ENCODE assay signal across 8 cellular contexts in the genomic region with DNA sequence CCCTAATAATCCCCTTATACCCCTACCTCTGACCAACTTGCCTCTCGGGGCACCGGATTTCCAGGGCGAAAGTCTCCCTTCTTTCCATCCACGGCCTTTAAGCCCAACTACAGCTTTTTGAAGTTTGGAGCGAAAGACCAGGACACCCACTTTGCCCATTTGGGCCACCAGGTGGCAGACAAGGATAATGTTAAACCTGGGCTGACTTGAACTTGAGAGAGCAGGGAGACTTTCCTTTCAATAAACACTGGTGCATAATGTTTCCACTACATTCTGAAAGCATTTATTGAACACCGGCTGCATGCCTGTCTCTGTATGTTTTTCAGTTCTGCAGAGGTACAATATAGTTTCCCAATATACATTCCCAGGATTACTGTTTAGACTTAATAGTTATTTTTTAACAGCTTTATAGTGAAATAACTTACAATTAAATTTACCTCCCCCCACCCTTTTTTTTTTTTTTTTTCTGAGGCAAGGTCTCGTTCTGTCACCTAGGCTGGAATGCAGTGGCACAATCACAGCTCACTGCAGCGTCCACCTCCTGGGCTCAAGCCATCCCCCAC. TPM values are rescaled to one million over a fixed set of nuclear protein-coding genes. Genes with fewer than 3 reads are reported as not detected.
DNase-seq lines count a peak whose midpoint lies in the region; ATAC-seq, FAIRE-seq and TF ChIP-seq lines count a peak whose summit lies in the region.

No MANE protein-coding gene starts in this region.

- H3K9me3 ChIP-seq in CD8-positive, alpha-beta memory T cell (ENCODE audit: low read length), result no peaks in the 10 kb centered on the region
- H3K9me3 ChIP-seq in HEK293 (ENCODE audit: control insufficient read depth, insufficient read depth, low read depth, low read length) (no peaks in the 10 kb centered on the region), colonic mucosa (no peaks in the 10 kb centered on the region), HepG2 (ENCODE audit: low read length) (0 out of 2 replicates have a peak, but pooled peaks cover 5% of the 10 kb centered on the region)

- H3K4me3 Mint-ChIP-seq in CD8-positive, alpha-beta memory T cell, result peak overlapping the region in 1 of 7 donors; percentile 11
- no peak overlapping the region for H3K4me3 Mint-ChIP-seq in activated CD4-positive, alpha-beta T cell treated with anti-CD3 and anti-CD28 coated beads, Interleukin-2, amount 10 ng/mL, durations not matched to agents 24 days and 14 days

- in situ Hi-C loops in HepG2 (cut with HindIII; ENCODE audit: extremely low pct_ligation_motif_present, low pct_unique_long_range_greater_than_20kb), result no loop called here

- no peaks in the 10 kb centered on the region for H4K20me1 ChIP-seq in HepG2 (ENCODE audit: insufficient read depth, low read length)

- peak; percentile 95 for FAIRE-seq in HepG2 (lab: Jason Lieb, UNC)

- H3K27me3 ChIP-seq in CD8-positive, alpha-beta memory T cell (ENCODE audit: insufficient read depth, low read length, poor library complexity, severe bottlenecking), result peaks cover 12% of the 10 kb centered on the region
- H3K27me3 ChIP-seq in colonic mucosa (no peaks in the 10 kb centered on the region), HepG2 (ENCODE audit: control insufficient read depth in 1 of 2, insufficient read depth in 2 of 2, low read length in 2 of 2) (peaks cover 3 to 14% of the 10 kb centered on the region in 2 experiments; a peak in 4 of 5 replicates)

- TF ChIP-seq CTCF in HEK293 (tag by site-specific recombination; IDR thresholded peaks at IDR 0.05), result peak; percentile 56; the same call in 1 of the 2 replicates
- TF ChIP-seq CTCF in colonic mucosa (IDR thresholded peaks at IDR 0.05), result peak; percentile 81
- TF ChIP-seq CTCF in HepG2 (CRISPR knock-in tag; IDR thresholded peaks at IDR 0.05), result peak; percentile 96

- no peaks in the 10 kb centered on the region for H3K36me3 ChIP-seq in CD8-positive, alpha-beta memory T cell (ENCODE audit: insufficient read depth, low read length)
- H3K36me3 ChIP-seq in HEK293 (ENCODE audit: control insufficient read depth in 2 of 2, insufficient read depth in 1 of 2, low read length in 2 of 2), result no peaks in the 10 kb centered on the region
- no peaks in the 10 kb centered on the region for H3K36me3 ChIP-seq in colonic mucosa
- no peaks in the 10 kb centered on the region for H3K36me3 ChIP-seq in HepG2 (replicated peaks in 1 of 2; ENCODE audit: control insufficient read depth in 1 of 2, insufficient read depth in 2 of 2, low read length in 2 of 2)

- peaks cover 24 to 42% of the 10 kb centered on the region in 2 donors for H3K27me3 Mint-ChIP-seq in CD8-positive, alpha-beta memory T cell
- H3K27me3 Mint-ChIP-seq in activated CD4-positive, alpha-beta T cell treated with anti-CD3 and anti-CD28 coated beads, Interleukin-2, amount 10 ng/mL, durations not matched to agents 24 days and 14 days, result peaks cover 28% of the 10 kb centered on the region

- H3K27ac ChIP-seq in CD8-positive, alpha-beta memory T cell (ENCODE audit: low read depth, low read length), result no peak overlapping the region
- H3K27ac ChIP-seq in HEK293 (ENCODE audit: extremely low read depth, low read depth, low read length) (no peak overlapping the region), colonic mucosa (peak overlapping the region; percentile 62), HepG2 (ENCODE audit: extremely low read length, insufficient read depth, low read length) (no peak overlapping the region)

- H3K9ac ChIP-seq in colonic mucosa (ENCODE audit: low read depth in 2 of 2, low read length in 2 of 2) (peak overlapping the region in 1 of 2 donors; percentile 71), HepG2 (ENCODE audit: insufficient read depth, low read depth, low read length) (peak overlapping the region; percentile 27; the same call in 1 of the 2 replicates)

- POLR2A ChIA-PET in CD8-positive, alpha-beta memory T cell (lab: Charles Lee), result no interaction called here
- POLR2A ChIA-PET in HEK293 (lab: Yijun Ruan, JAX), result no interaction called here
- POLR2A ChIA-PET in HepG2 (lab: Yijun Ruan, JAX), result interaction anchor here (0.8 to 1.3 kb wide), 3 partner anchors 10 to 292 kb away, joined by 3 to 7 read pairs (median 3); partner anchors contain the start of gene NOL3

- intact Hi-C loops in activated CD4-positive, alpha-beta T cell treated with anti-CD3 and anti-CD28 coated beads, Interleukin-2, amount 10 ng/mL, durations not matched to agents 24 days and 14 days (cut with micrococcal nuclease), result loop anchor here (1.0 to 2.0 kb wide), 4 partner anchors 23 to 231 kb away; no protein-coding TSS in a partner anchor
- intact Hi-C loops in colonic mucosa (cut with DNase I), result no loop called here
- intact Hi-C loops in HepG2 (cut with micrococcal nuclease; ENCODE audit: unreplicated experiment), result loop anchor here (2.0 to 10.0 kb wide), 3 partner anchors 23 to 61 kb away; no protein-coding TSS in a partner anchor

- peaks cover 0 to 4% (median 0%) of the 10 kb centered on the region in 5 donors for H3K9me3 Mint-ChIP-seq in CD8-positive, alpha-beta memory T cell
- no peaks in the 10 kb centered on the region for H3K9me3 Mint-ChIP-seq in activated CD4-positive, alpha-beta T cell treated with anti-CD3 and anti-CD28 coated beads, Interleukin-2, amount 10 ng/mL, durations not matched to agents 24 days and 14 days

- H3K27ac Mint-ChIP-seq in CD8-positive, alpha-beta memory T cell, result peak overlapping the region in 2 of 8 donors; percentile 31 to 40
- no peak overlapping the region for H3K27ac Mint-ChIP-seq in activated CD4-positive, alpha-beta T cell treated with anti-CD3 and anti-CD28 coated beads, Interleukin-2, amount 10 ng/mL, durations not matched to agents 24 days and 14 days

- TF ChIP-seq RAD21 in HepG2 (CRISPR knock-in tag; IDR thresholded peaks at IDR 0.05), result peak; percentile 79

- DNase-seq in CD8-positive, alpha-beta memory T cell, result peak; percentile 52 to 77 (median 58)
- DNase-seq in NCI-H524 treated with DMSO at 0.1 percent for 48 hours (lab: John Stamatoyannopoulos, UW) (peak; percentile 50), colonic mucosa (peak; percentile 94), HepG2 (ENCODE audit: low spot score) (peak; percentile 85)
- peak; percentile 95 for DNase-seq in activated CD4-positive, alpha-beta T cell treated with anti-CD3 and anti-CD28 coated beads, Interleukin-2, amount 10 ng/mL, durations not matched to agents 24 days and 14 days
- DNase-seq in stimulated activated CD4-positive, alpha-beta T cell treated with anti-CD3 and anti-CD28 coated beads, Interleukin-4, amount 100 ng/mL, for 48 hours (ENCODE audit: low read depth in 2 of 2), result peak; percentile 66 to 75

- peaks cover 0 to 11% (median 0%) of the 10 kb centered on the region in 3 donors for H3K36me3 Mint-ChIP-seq in CD8-positive, alpha-beta memory T cell
- no peaks in the 10 kb centered on the region for H3K36me3 Mint-ChIP-seq in activated CD4-positive, alpha-beta T cell treated with anti-CD3 and anti-CD28 coated beads, Interleukin-2, amount 10 ng/mL, durations not matched to agents 24 days and 14 days (ENCODE audit: low read depth)

- H3K4me3 ChIP-seq in CD8-positive, alpha-beta memory T cell (ENCODE audit: low read length), result no peak overlapping the region
- H3K4me3 ChIP-seq in HEK293 (ENCODE audit: low read depth, low read length) (no peak overlapping the region), colonic mucosa (no peak overlapping the region), HepG2 (replicated peaks in 1 of 3; ENCODE audit: insufficient read depth in 1 of 3, low read depth in 2 of 3, low read length in 3 of 3) (peak overlapping the region in 2 of 3 experiments; percentile 25 to 40; a peak in 4 of 6 replicates)

- no peaks in the 10 kb centered on the region for H3K4me1 ChIP-seq in CD8-positive, alpha-beta memory T cell (ENCODE audit: insufficient read depth, low read length)
- H3K4me1 ChIP-seq in HEK293 (ENCODE audit: control insufficient read depth, insufficient read depth, low read length) (no peaks in the 10 kb centered on the region), colonic mucosa (peaks cover 4% of the 10 kb centered on the region), HepG2 (ENCODE audit: insufficient read depth, low read length) (peaks cover 73% of the 10 kb centered on the region)

- no peak for TF ChIP-seq EP300 in HepG2 (IDR thresholded peaks at IDR 0.05; ENCODE audit: low read depth in 2 of 2, low read length in 2 of 2)
- TF ChIP-seq EP300 in HepG2 (CRISPR knock-in tag; IDR thresholded peaks at IDR 0.05; ENCODE audit: borderline replicate concordance), result no peak

- no peak for TF ChIP-seq POLR2A in HepG2 (IDR thresholded peaks at IDR 0.05; ENCODE audit: insufficient read depth in 1 of 2, low read depth in 2 of 2, low read length in 2 of 2)

- H3K4me2 ChIP-seq in HepG2 (ENCODE audit: low read depth, low read length), result peak overlapping the region; percentile 74

- peak; percentile 86 for ATAC-seq in HepG2
- ATAC-seq in GM18519 (IDR thresholded peaks at IDR 0.05; ENCODE audit: low FRiP score, unreplicated experiment), result no peak

- no TSS peak for BruUV-seq in HepG2 (replicated peaks; lab: Mats Ljungman, UMichigan)

- CTCF ChIA-PET in CD8-positive, alpha-beta memory T cell (lab: Charles Lee), result interaction anchor here (0.7 to 2.4 kb wide), 11 partner anchors 11 to 244 kb away, joined by 3 to 6 read pairs (median 3); no protein-coding TSS in a partner anchor
- CTCF ChIA-PET in HEK293 (lab: Yijun Ruan, JAX), result interaction anchor here (0.6 to 1.6 kb wide), 34 partner anchors 11 to 1432 kb away, joined by 3 to 12 read pairs (median 4); partner anchors contain the start of gene NOL3
- CTCF ChIA-PET in HepG2 (lab: Yijun Ruan, JAX; ENCODE audit: low intra/inter-chr PET ratio, low total read pairs), result interaction anchor here (0.9 to 2.4 kb wide), 6 partner anchors 8 to 226 kb away, joined by 3 to 13 read pairs (median 4); no protein-coding TSS in a partner anchor

- H3K4me1 Mint-ChIP-seq in CD8-positive, alpha-beta memory T cell, result peaks cover 0 to 6% (median 3%) of the 10 kb centered on the region in 3 donors
- H3K4me1 Mint-ChIP-seq in activated CD4-positive, alpha-beta T cell treated with anti-CD3 and anti-CD28 coated beads, Interleukin-2, amount 10 ng/mL, durations not matched to agents 24 days and 14 days, result peaks cover 24% of the 10 kb centered on the region

- H2AFZ ChIP-seq in HepG2 (ENCODE audit: low read length), result peak overlapping the region; percentile 24

- WGBS in HepG2 (ENCODE audit: low lambda C conversion rate), result under 1% methylated on average over 8 of the region's 8 CpGs

- H3K79me2 ChIP-seq in HepG2 (ENCODE audit: insufficient read depth, low read length), result no peaks in the 10 kb centered on the region

RNA-seq across cellular contexts. Expression of gene CES3, which starts 6.9 kb away (rescaled TPM):
- total RNA-seq in CD8-positive, alpha-beta memory T cell, result under 1 TPM; 0.16 to 0.24 TPM
- polyA plus RNA-seq in CD8-positive, alpha-beta memory T cell, result not detected
- 6.8 and 7.0 TPM in 2 replicates for total RNA-seq in activated CD4-positive, alpha-beta T cell treated with anti-CD3 and anti-CD28 coated beads, Interleukin-2, amount 10 ng/mL, durations not matched to agents 24 days and 14 days
- total RNA-seq in colonic mucosa, result 100 to 1,000 TPM; 136 to 169 TPM
- total RNA-seq in HepG2 (2016; rRNA removed; fragmentation: Illumina TruSeq; extraction: Trizol), result 2.3 and 6.6 TPM in 2 replicates
- total RNA-seq in HepG2 (2016; cell fraction: cytosol; rRNA removed; fragmentation: Illumina TruSeq; extraction: Trizol; ENCODE audit: low read depth), result 1.0 and 1.6 TPM in 2 replicates
- 2.2 and 6.6 TPM in 2 replicates for total RNA-seq in HepG2 (2016; cell fraction: insoluble cytoplasmic fraction; rRNA removed; fragmentation: Illumina TruSeq; extraction: Trizol)
- total RNA-seq in HepG2 (2016; cell fraction: membrane; rRNA removed; fragmentation: Illumina TruSeq; extraction: Trizol), result 1.1 and 1.5 TPM in 2 replicates
- 7.5 and 8.8 TPM in 2 replicates for total RNA-seq in HepG2 (2016; cell fraction: nucleus; rRNA removed; fragmentation: Illumina TruSeq; extraction: Trizol)
- polyA plus RNA-seq in HepG2 (2011; rRNA removed), result 17.4 and 18.1 TPM in 2 replicates
- 6.7 and 8.6 TPM in 2 replicates for polyA plus RNA-seq in HepG2 (2011; cell fraction: cytosol; rRNA removed)
- 92.0 and 127 TPM in 2 replicates for polyA plus RNA-seq in HepG2 (2011; cell fraction: nucleus; rRNA removed)
- polyA plus RNA-seq in HepG2 (2012), result 8.9 and 16.9 TPM in 2 replicates
- 0.78 and 0.88 TPM in 2 replicates for polyA plus RNA-seq in HepG2 (2016; cell fraction: cytosol; fragmentation: Illumina TruSeq; extraction: Trizol; ENCODE audit: low read depth)
- 1.7 and 1.9 TPM in 2 replicates for polyA plus RNA-seq in HepG2 (2016; cell fraction: insoluble cytoplasmic fraction; fragmentation: Illumina TruSeq; extraction: Trizol; ENCODE audit: low read depth)
- 1.1 and 1.7 TPM in 2 replicates for polyA plus RNA-seq in HepG2 (2016; cell fraction: membrane; fragmentation: Illumina TruSeq; extraction: Trizol; ENCODE audit: low read depth)
- polyA plus RNA-seq in HepG2 (2016; cell fraction: nucleus; fragmentation: Illumina TruSeq; extraction: Trizol; ENCODE audit: insufficient read depth, low read depth), result 17.9 and 18.5 TPM in 2 replicates
- polyA minus RNA-seq in HepG2 (2011; rRNA and poly(A)+ RNA removed; ENCODE audit: low replicate concordance), result 11.2 and 24.1 TPM in 2 replicates
- 3.3 and 3.6 TPM in 2 replicates for polyA minus RNA-seq in HepG2 (2011; cell fraction: cytosol; rRNA and poly(A)+ RNA removed)
- polyA minus RNA-seq in HepG2 (2011; cell fraction: nucleus; rRNA and poly(A)+ RNA removed), result 30.0 and 30.8 TPM in 2 replicates

RNA-seq across cellular contexts. Expression of gene CES2, which starts 18.9 kb away (rescaled TPM):
- 10 to 100 TPM; 23.5 to 23.8 TPM for total RNA-seq in CD8-positive, alpha-beta memory T cell
- 26.6 TPM for polyA plus RNA-seq in CD8-positive, alpha-beta memory T cell
- 30.6 and 33.6 TPM in 2 replicates for total RNA-seq in activated CD4-positive, alpha-beta T cell treated with anti-CD3 and anti-CD28 coated beads, Interleukin-2, amount 10 ng/mL, durations not matched to agents 24 days and 14 days
- 100 to 1,000 TPM; 407 to 525 TPM for total RNA-seq in colonic mucosa
- 35.1 and 63.8 TPM in 2 replicates for total RNA-seq in HepG2 (2016; rRNA removed; fragmentation: Illumina TruSeq; extraction: Trizol)
- 12.7 and 15.0 TPM in 2 replicates for total RNA-seq in HepG2 (2016; cell fraction: cytosol; rRNA removed; fragmentation: Illumina TruSeq; extraction: Trizol; ENCODE audit: low read depth)
- total RNA-seq in HepG2 (2016; cell fraction: insoluble cytoplasmic fraction; rRNA removed; fragmentation: Illumina TruSeq; extraction: Trizol), result 29.8 and 64.2 TPM in 2 replicates
- total RNA-seq in HepG2 (2016; cell fraction: membrane; rRNA removed; fragmentation: Illumina TruSeq; extraction: Trizol), result 28.1 and 29.2 TPM in 2 replicates
- 66.6 and 67.9 TPM in 2 replicates for total RNA-seq in HepG2 (2016; cell fraction: nucleus; rRNA removed; fragmentation: Illumina TruSeq; extraction: Trizol)
- polyA plus RNA-seq in HepG2 (2011; rRNA removed), result 50.6 and 69.7 TPM in 2 replicates
- 53.6 and 111 TPM in 2 replicates for polyA plus RNA-seq in HepG2 (2011; cell fraction: cytosol; rRNA removed)
- polyA plus RNA-seq in HepG2 (2011; cell fraction: nucleus; rRNA removed), result 91.0 and 105 TPM in 2 replicates
- polyA plus RNA-seq in HepG2 (2012), result 35.0 and 38.8 TPM in 2 replicates
- polyA plus RNA-seq in HepG2 (2016; cell fraction: cytosol; fragmentation: Illumina TruSeq; extraction: Trizol; ENCODE audit: low read depth), result 8.2 and 8.4 TPM in 2 replicates
- polyA plus RNA-seq in HepG2 (2016; cell fraction: insoluble cytoplasmic fraction; fragmentation: Illumina TruSeq; extraction: Trizol; ENCODE audit: low read depth), result 34.3 and 41.4 TPM in 2 replicates
- polyA plus RNA-seq in HepG2 (2016; cell fraction: membrane; fragmentation: Illumina TruSeq; extraction: Trizol; ENCODE audit: low read depth), result 23.2 and 23.5 TPM in 2 replicates
- 90.2 and 93.4 TPM in 2 replicates for polyA plus RNA-seq in HepG2 (2016; cell fraction: nucleus; fragmentation: Illumina TruSeq; extraction: Trizol; ENCODE audit: insufficient read depth, low read depth)
- 57.1 and 105 TPM in 2 replicates for polyA minus RNA-seq in HepG2 (2011; rRNA and poly(A)+ RNA removed; ENCODE audit: low replicate concordance)
- polyA minus RNA-seq in HepG2 (2011; cell fraction: cytosol; rRNA and poly(A)+ RNA removed), result 38.1 and 44.7 TPM in 2 replicates
- polyA minus RNA-seq in HepG2 (2011; cell fraction: nucleus; rRNA and poly(A)+ RNA removed), result 58.2 and 81.7 TPM in 2 replicates

RNA-seq across cellular contexts. Expression of gene CIAO2B, which starts 20.0 kb away (rescaled TPM):
- 100 to 1,000 TPM; 164 to 176 TPM for total RNA-seq in CD8-positive, alpha-beta memory T cell
- 132 TPM for polyA plus RNA-seq in CD8-positive, alpha-beta memory T cell
- 170 and 176 TPM in 2 replicates for total RNA-seq in activated CD4-positive, alpha-beta T cell treated with anti-CD3 and anti-CD28 coated beads, Interleukin-2, amount 10 ng/mL, durations not matched to agents 24 days and 14 days
- total RNA-seq in colonic mucosa (100 to 1,000 TPM; 105 to 146 TPM), HepG2 (2016; rRNA removed; fragmentation: Illumina TruSeq; extraction: Trizol) (157 and 174 TPM in 2 replicates)
- total RNA-seq in HepG2 (2016; cell fraction: cytosol; rRNA removed; fragmentation: Illumina TruSeq; extraction: Trizol; ENCODE audit: low read depth), result 112 and 125 TPM in 2 replicates
- 157 and 172 TPM in 2 replicates for total RNA-seq in HepG2 (2016; cell fraction: insoluble cytoplasmic fraction; rRNA removed; fragmentation: Illumina TruSeq; extraction: Trizol)
- 121 and 136 TPM in 2 replicates for total RNA-seq in HepG2 (2016; cell fraction: membrane; rRNA removed; fragmentation: Illumina TruSeq; extraction: Trizol)
- total RNA-seq in HepG2 (2016; cell fraction: nucleus; rRNA removed; fragmentation: Illumina TruSeq; extraction: Trizol), result 52.6 and 58.0 TPM in 2 replicates
- polyA plus RNA-seq in HepG2 (2011; rRNA removed), result 293 and 323 TPM in 2 replicates
- 297 and 385 TPM in 2 replicates for polyA plus RNA-seq in HepG2 (2011; cell fraction: cytosol; rRNA removed)
- 155 and 174 TPM in 2 replicates for polyA plus RNA-seq in HepG2 (2011; cell fraction: nucleus; rRNA removed)
- 123 and 148 TPM in 2 replicates for polyA plus RNA-seq in HepG2 (2012)
- 115 and 148 TPM in 2 replicates for polyA plus RNA-seq in HepG2 (2016; cell fraction: cytosol; fragmentation: Illumina TruSeq; extraction: Trizol; ENCODE audit: low read depth)
- 172 and 184 TPM in 2 replicates for polyA plus RNA-seq in HepG2 (2016; cell fraction: insoluble cytoplasmic fraction; fragmentation: Illumina TruSeq; extraction: Trizol; ENCODE audit: low read depth)
- polyA plus RNA-seq in HepG2 (2016; cell fraction: membrane; fragmentation: Illumina TruSeq; extraction: Trizol; ENCODE audit: low read depth), result 126 and 141 TPM in 2 replicates
- 111 and 112 TPM in 2 replicates for polyA plus RNA-seq in HepG2 (2016; cell fraction: nucleus; fragmentation: Illumina TruSeq; extraction: Trizol; ENCODE audit: insufficient read depth, low read depth)
- 172 and 255 TPM in 2 replicates for polyA minus RNA-seq in HepG2 (2011; rRNA and poly(A)+ RNA removed; ENCODE audit: low replicate concordance)
- polyA minus RNA-seq in HepG2 (2011; cell fraction: cytosol; rRNA and poly(A)+ RNA removed), result 61.5 and 83.0 TPM in 2 replicates
- polyA minus RNA-seq in HepG2 (2011; cell fraction: nucleus; rRNA and poly(A)+ RNA removed), result 19.1 and 27.6 TPM in 2 replicates

RNA-seq across cellular contexts. Expression of gene RRAD, which starts 28.8 kb away (rescaled TPM):
- under 1 TPM; 0.60 to 0.88 TPM for total RNA-seq in CD8-positive, alpha-beta memory T cell
- not detected for polyA plus RNA-seq in CD8-positive, alpha-beta memory T cell
- 1.3 TPM in 2 replicates for total RNA-seq in activated CD4-positive, alpha-beta T cell treated with anti-CD3 and anti-CD28 coated beads, Interleukin-2, amount 10 ng/mL, durations not matched to agents 24 days and 14 days
- total RNA-seq in colonic mucosa, result 1 to 10 TPM; 1.4 to 4.0 TPM
- total RNA-seq in HepG2 (2016; rRNA removed; fragmentation: Illumina TruSeq; extraction: Trizol), result 0.80 and 1.0 TPM in 2 replicates
- total RNA-seq in HepG2 (2016; cell fraction: cytosol; rRNA removed; fragmentation: Illumina TruSeq; extraction: Trizol; ENCODE audit: low read depth), result not detected in 2 replicates
- total RNA-seq in HepG2 (2016; cell fraction: insoluble cytoplasmic fraction; rRNA removed; fragmentation: Illumina TruSeq; extraction: Trizol), result 0.49 and 1.3 TPM in 2 replicates
- total RNA-seq in HepG2 (2016; cell fraction: membrane; rRNA removed; fragmentation: Illumina TruSeq; extraction: Trizol), result 0.21 and 0.34 TPM in 2 replicates
- total RNA-seq in HepG2 (2016; cell fraction: nucleus; rRNA removed; fragmentation: Illumina TruSeq; extraction: Trizol), result 0.68 and 0.75 TPM in 2 replicates
- 1.1 TPM in 2 replicates for polyA plus RNA-seq in HepG2 (2011; rRNA removed)
- 0.95 and 1.5 TPM in 2 replicates for polyA plus RNA-seq in HepG2 (2011; cell fraction: cytosol; rRNA removed)
- polyA plus RNA-seq in HepG2 (2011; cell fraction: nucleus; rRNA removed), result 2.5 and 3.2 TPM in 2 replicates
- polyA plus RNA-seq in HepG2 (2012), result 0.30 and 0.93 TPM in 2 replicates
- polyA plus RNA-seq in HepG2 (2016; cell fraction: cytosol; fragmentation: Illumina TruSeq; extraction: Trizol; ENCODE audit: low read depth), result 0.19 and 0.25 TPM in 2 replicates
- 0.72 and 1.1 TPM in 2 replicates for polyA plus RNA-seq in HepG2 (2016; cell fraction: insoluble cytoplasmic fraction; fragmentation: Illumina TruSeq; extraction: Trizol; ENCODE audit: low read depth)
- polyA plus RNA-seq in HepG2 (2016; cell fraction: membrane; fragmentation: Illumina TruSeq; extraction: Trizol; ENCODE audit: low read depth), result 0.26 and 0.29 TPM in 2 replicates
- polyA plus RNA-seq in HepG2 (2016; cell fraction: nucleus; fragmentation: Illumina TruSeq; extraction: Trizol; ENCODE audit: insufficient read depth, low read depth), result 1.2 and 1.5 TPM in 2 replicates
- polyA minus RNA-seq in HepG2 (2011; rRNA and poly(A)+ RNA removed; ENCODE audit: low replicate concordance), result 0.16 and 1.7 TPM in 2 replicates
- polyA minus RNA-seq in HepG2 (2011; cell fraction: cytosol; rRNA and poly(A)+ RNA removed), result 1.1 TPM in 1 of 2 replicates, not detected in the other
- 0.37 and 0.90 TPM in 2 replicates for polyA minus RNA-seq in HepG2 (2011; cell fraction: nucleus; rRNA and poly(A)+ RNA removed)

RNA-seq across cellular contexts. Expression of gene CES4A, which starts 34.2 kb away (rescaled TPM):
- 1 to 10 TPM; 4.2 to 5.1 TPM for total RNA-seq in CD8-positive, alpha-beta memory T cell
- polyA plus RNA-seq in CD8-positive, alpha-beta memory T cell, result 1.7 TPM
- 27.0 and 27.5 TPM in 2 replicates for total RNA-seq in activated CD4-positive, alpha-beta T cell treated with anti-CD3 and anti-CD28 coated beads, Interleukin-2, amount 10 ng/mL, durations not matched to agents 24 days and 14 days
- 1 to 10 TPM; 5.9 to 7.8 TPM for total RNA-seq in colonic mucosa
- 0.09 TPM in 1 of 2 replicates, not detected in the other for total RNA-seq in HepG2 (2016; rRNA removed; fragmentation: Illumina TruSeq; extraction: Trizol)
- not detected in 2 replicates for total RNA-seq in HepG2 (2016; cell fraction: cytosol; rRNA removed; fragmentation: Illumina TruSeq; extraction: Trizol; ENCODE audit: low read depth)
- not detected in 2 replicates for total RNA-seq in HepG2 (2016; cell fraction: insoluble cytoplasmic fraction; rRNA removed; fragmentation: Illumina TruSeq; extraction: Trizol)
- total RNA-seq in HepG2 (2016; cell fraction: membrane; rRNA removed; fragmentation: Illumina TruSeq; extraction: Trizol), result not detected in 2 replicates
- 0.43 TPM in 1 of 2 replicates, not detected in the other for total RNA-seq in HepG2 (2016; cell fraction: nucleus; rRNA removed; fragmentation: Illumina TruSeq; extraction: Trizol)
- polyA plus RNA-seq in HepG2 (2011; rRNA removed), result 0.17 and 0.18 TPM in 2 replicates
- not detected in 2 replicates for polyA plus RNA-seq in HepG2 (2011; cell fraction: cytosol; rRNA removed)
- polyA plus RNA-seq in HepG2 (2011; cell fraction: nucleus; rRNA removed), result 1.1 and 1.3 TPM in 2 replicates
- polyA plus RNA-seq in HepG2 (2012), result 0.19 and 0.28 TPM in 2 replicates
- polyA plus RNA-seq in HepG2 (2016; cell fraction: cytosol; fragmentation: Illumina TruSeq; extraction: Trizol; ENCODE audit: low read depth), result not detected in 2 replicates
- not detected in 2 replicates for polyA plus RNA-seq in HepG2 (2016; cell fraction: insoluble cytoplasmic fraction; fragmentation: Illumina TruSeq; extraction: Trizol; ENCODE audit: low read depth)
- polyA plus RNA-seq in HepG2 (2016; cell fraction: membrane; fragmentation: Illumina TruSeq; extraction: Trizol; ENCODE audit: low read depth), result not detected in 2 replicates
- 0.24 TPM in 1 of 2 replicates, not detected in the other for polyA plus RNA-seq in HepG2 (2016; cell fraction: nucleus; fragmentation: Illumina TruSeq; extraction: Trizol; ENCODE audit: insufficient read depth, low read depth)
- 0.72 TPM in 1 of 2 replicates, not detected in the other for polyA minus RNA-seq in HepG2 (2011; rRNA and poly(A)+ RNA removed; ENCODE audit: low replicate concordance)
- polyA minus RNA-seq in HepG2 (2011; cell fraction: cytosol; rRNA and poly(A)+ RNA removed), result not detected in 2 replicates
- 0.13 TPM in 1 of 2 replicates, not detected in the other for polyA minus RNA-seq in HepG2 (2011; cell fraction: nucleus; rRNA and poly(A)+ RNA removed)

Comparison
In these comparisons a context has a peak if more than half of its experiments do, and no peak if none do; other contexts are left out.
1. H3K4me3 ChIP-seq: peak in HepG2 (2 of 3); none in CD8-positive, alpha-beta memory T cell (single experiment), HEK293 (single experiment) and colonic mucosa (single experiment).
2. RNA of gene CES3, which starts 6.9 kb away (total RNA-seq): 136 to 169 TPM in colonic mucosa; 6.8 to 7.0 TPM in activated CD4-positive, alpha-beta T cell treated with anti-CD3 and anti-CD28 coated beads, Interleukin-2, amount 10 ng/mL, durations not matched to agents 24 days and 14 days, 1.0 to 8.8 TPM in HepG2 and 0.16 to 0.24 TPM in CD8-positive, alpha-beta memory T cell; every median in the first group is over 10 times any median in the second.
3. Peak in every context shown above with its lines, with median percentiles within 50 percentile points of each other: DNase-seq and CTCF ChIP-seq.